8 cellular contexts compared by ENCODE assay signal in the genomic region with DNA sequence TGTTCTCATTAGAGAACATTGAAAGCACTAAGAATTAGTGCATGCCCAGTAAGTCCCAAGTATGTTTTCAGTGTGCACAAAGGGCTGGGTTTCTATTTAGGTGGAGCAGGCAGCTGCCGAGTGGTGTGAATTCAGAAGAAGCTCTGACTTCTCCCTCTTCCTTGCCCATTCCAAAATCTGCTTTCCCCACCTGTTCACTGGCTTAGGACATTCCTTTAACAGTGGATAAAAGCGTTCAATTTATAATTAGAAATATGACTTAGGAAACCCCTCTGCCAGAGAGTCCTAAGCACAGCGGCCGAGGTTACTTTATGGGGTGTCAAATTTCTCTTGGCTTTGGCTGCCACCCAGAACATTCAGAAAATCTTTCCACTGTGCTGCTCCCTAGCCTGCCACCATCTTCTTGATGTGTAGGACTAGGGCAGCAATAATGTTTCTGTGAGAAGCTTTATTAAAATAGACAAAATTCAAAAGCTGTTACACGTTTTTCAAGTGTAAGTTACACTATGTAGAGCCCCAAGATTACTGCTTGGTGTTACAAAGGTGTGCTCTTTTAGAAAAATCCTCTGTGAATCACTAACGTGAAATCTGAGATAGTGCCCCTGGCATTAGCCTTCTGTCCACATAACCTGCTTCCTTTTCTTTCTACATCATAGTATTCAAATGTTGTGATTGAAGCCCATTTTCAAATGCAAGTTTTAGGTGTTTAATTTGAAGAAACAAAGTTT.
DNase-seq lines count a peak whose midpoint lies in the region; ATAC-seq and TF ChIP-seq lines count a peak whose summit lies in the region.

No MANE protein-coding gene starts in this region.

- peaks cover 58% of the 10 kb centered on the region for H3K4me1 Mint-ChIP-seq in brain

- H3K27ac ChIP-seq in right lobe of liver (no peak overlapping the region), vagina (no peak overlapping the region)

- H3K9me3 Mint-ChIP-seq in brain: no peaks in the 10 kb centered on the region

- H3K27me3 Mint-ChIP-seq in brain: no peaks in the 10 kb centered on the region

- DNase-seq in ACHN: peak; percentile 29
- peak; percentile 72 for DNase-seq in NCI-H1092 (lab: John Stamatoyannopoulos, UW)
- DNase-seq in right lobe of liver: no peak
- no peak for DNase-seq in posterior vena cava (ENCODE audit: low spot score)
- DNase-seq in vagina (ENCODE audit: extremely low spot score in 2 of 2): no peak

- ATAC-seq in right lobe of liver: peak; percentile 45 to 75 (median 60)
- no peak for ATAC-seq in HG03432 (IDR thresholded peaks at IDR 0.05; ENCODE audit: unreplicated experiment)
- ATAC-seq in HG03025 (IDR thresholded peaks at IDR 0.05; ENCODE audit: low FRiP score, unreplicated experiment): no peak

- in situ Hi-C loops in ACHN (cut with HindIII; ENCODE audit: low pct_ligation_motif_present, low pct_unique_long_range_greater_than_20kb, low sequenced_read_pairs): no loop called here

- no peaks in the 10 kb centered on the region for H3K36me3 ChIP-seq in right lobe of liver
- no peaks in the 10 kb centered on the region for H3K36me3 ChIP-seq in vagina

- H3K4me1 ChIP-seq in right lobe of liver (no peaks in the 10 kb centered on the region), vagina (peaks cover 20% of the 10 kb centered on the region)

- TF ChIP-seq POLR2A in right lobe of liver (IDR thresholded peaks at IDR 0.05) (no peak), vagina (IDR thresholded peaks at IDR 0.05) (no peak)

- peak overlapping the region in 4 of 5 experiments; percentile 27 to 75 (median 60) for H3K4me3 Mint-ChIP-seq in brain

- peak overlapping the region; percentile 54 to 91 (median 89) for H3K27ac Mint-ChIP-seq in brain

- H3K4me3 ChIP-seq in right lobe of liver (no peak overlapping the region), vagina (peak overlapping the region in 1 of 2 donors; percentile 15)

- TF ChIP-seq CTCF in brain (conservative IDR thresholded peaks at IDR 0.05): no peak
- no peak for TF ChIP-seq CTCF in right lobe of liver (IDR thresholded peaks at IDR 0.05)
- TF ChIP-seq CTCF in vagina (IDR thresholded peaks at IDR 0.05): no peak

- intact Hi-C loops in right lobe of liver (cut with DNase I): no loop called here
- intact Hi-C loops in posterior vena cava (cut with DNase I): no loop called here
- intact Hi-C loops in vagina (cut with DNase I): no loop called here

- H3K36me3 Mint-ChIP-seq in brain: no peaks in the 10 kb centered on the region

- 24% methylated on average over 5 of the region's 6 CpGs for WGBS in right lobe of liver (ENCODE audit: insufficient coverage, low coverage, low lambda C conversion rate, missing lambda C conversion rate)

- H3K27me3 ChIP-seq in right lobe of liver: no peaks in the 10 kb centered on the region
- H3K27me3 ChIP-seq in vagina: no peaks in the 10 kb centered on the region

- H3K9me3 ChIP-seq in right lobe of liver (no peaks in the 10 kb centered on the region), vagina (no peaks in the 10 kb centered on the region)

Comparison
In these comparisons a context has a peak if more than half of its experiments do, and no peak if none do; other contexts are left out.
1. DNase-seq: peak in ACHN (single experiment) and NCI-H1092 (single experiment); none in right lobe of liver (0 of 3), posterior vena cava (single experiment) and vagina (0 of 2).
2. ATAC-seq: peak in right lobe of liver (4 of 4); none in HG03432 (single experiment) and HG03025 (single experiment).